In the genomic region with DNA sequence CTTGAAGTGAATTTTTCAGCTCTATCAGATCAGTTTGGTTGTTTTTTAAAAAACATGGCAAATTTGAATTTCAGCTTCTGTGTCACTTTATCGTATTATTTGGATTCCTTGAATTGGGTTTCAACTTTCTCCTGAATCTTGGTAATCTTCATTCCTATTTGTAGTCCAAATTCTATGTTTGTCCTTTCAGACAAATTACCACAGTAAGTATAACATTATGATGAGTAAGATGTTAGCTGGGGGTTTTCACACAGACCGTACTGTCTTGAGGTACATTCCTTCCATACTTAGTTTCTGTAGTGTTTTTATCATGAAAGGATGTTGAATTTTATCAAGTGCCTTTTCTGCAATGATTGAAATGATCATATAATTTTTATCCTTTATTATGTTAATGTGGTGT, we compare ENCODE assay signal across 36 cellular contexts. TPM values are rescaled to one million over a fixed set of nuclear protein-coding genes. Genes with fewer than 3 reads are reported as not detected.
DNase-seq lines count a peak whose midpoint lies in the region; TF ChIP-seq lines count a peak whose summit lies in the region.
"Had no signal": no experiment of that assay in that cellular context is flagged by ENCODE, and none has a peak within 500 bp of the region (broad histone marks: within the 10 kb centered on the region; RNA-seq: fewer than 3 reads in every experiment).

No MANE protein-coding gene starts in this region.

- H3K4me2 ChIP-seq in mesenchymal stem cell (ENCODE audit: low read length, poor library complexity, severe bottlenecking) = no peak overlapping the region
- H3K4me2 ChIP-seq: KMS-11 had no signal

- no peak overlapping the region for H3K4me3 ChIP-seq in choroid plexus epithelial cell (ENCODE audit: low read depth, low read length)
- no peak overlapping the region for H3K4me3 ChIP-seq in mesenchymal stem cell (ENCODE audit: insufficient read depth in 1 of 2, low read depth in 1 of 2, low read length in 2 of 2)
- H3K4me3 ChIP-seq: gastrocnemius medialis, testis, uterus had no signal

- no peak overlapping the region for H2BK5ac ChIP-seq in mesenchymal stem cell (ENCODE audit: low read depth, low read length, poor library complexity, severe bottlenecking)

- no peak overlapping the region for H4K8ac ChIP-seq in mesenchymal stem cell (ENCODE audit: low read length)

- no peak overlapping the region for H2BK12ac ChIP-seq in mesenchymal stem cell (ENCODE audit: low read length in 2 of 2)

- H2BK15ac ChIP-seq in mesenchymal stem cell (ENCODE audit: low read depth, poor library complexity, severe bottlenecking) = no peak overlapping the region

- WGBS in mesenchymal stem cell = no CpG with 5 or more reads among the region's 2 CpGs

- H3K79me1 ChIP-seq in mesenchymal stem cell (replicated peaks; ENCODE audit: low read length, poor library complexity, severe bottlenecking) = no peaks in the 10 kb centered on the region

- no peak overlapping the region for H3K23ac ChIP-seq in mesenchymal stem cell (ENCODE audit: low read length in 2 of 2)

- H3K18ac ChIP-seq in mesenchymal stem cell (ENCODE audit: low read depth in 1 of 2, low read length in 2 of 2) = no peak overlapping the region

- H3K14ac ChIP-seq in mesenchymal stem cell (ENCODE audit: low read length in 2 of 2) = no peak overlapping the region

- H2BK120ac ChIP-seq in mesenchymal stem cell (ENCODE audit: low read depth, low read length) = no peak overlapping the region

- H3K27ac ChIP-seq in mesenchymal stem cell (ENCODE audit: low read length, poor library complexity, severe bottlenecking) = no peak overlapping the region
- H3K27ac ChIP-seq: gastrocnemius medialis, KMS-11, parathyroid adenoma, RWPE1, testis, uterus had no signal

- DNase-seq in AG20443 (ENCODE audit: low spot score) = peak; percentile 19
- peak; percentile 65 for DNase-seq in LHCN-M2 (ENCODE audit: low read depth)
- peak; percentile 73 for DNase-seq in choroid plexus epithelial cell (ENCODE audit: low read depth)
- DNase-seq in mesenchymal stem cell = peak; percentile 9
- no peak for DNase-seq in islet precursor cell
- no peak for DNase-seq in NCI-H345 treated with DMSO at 0.1 percent for 48 hours (lab: John Stamatoyannopoulos, UW; ENCODE audit: unreplicated experiment)
- DNase-seq in iPS-NIHi7 (ENCODE audit: extremely low spot score) = no peak
- no peak for DNase-seq in activated gamma-delta T cell treated with Interleukin-2 at 50 U/mL for 16 hours
- DNase-seq: activated CD4-positive, alpha-beta T cell treated with anti-CD3 and anti-CD28 coated beads for 1 hour; activated CD8-positive, alpha-beta memory T cell treated with anti-CD3 and anti-CD28 coated beads for 24 hours; activated naive CD4-positive, alpha-beta T cell; activated T-cell treated with anti-CD3 and anti-CD28 coated beads, Interleukin-2, amount 50 U/mL, for 4 hours; amniotic stem cell; CD4-positive, alpha-beta T cell; dermis blood vessel endothelial cell; gastrocnemius medialis; GDM1; hypothalamus; MV-4-11; NCI-H1694 treated with DMSO at 0.1 percent for 48 hours; NCI-H2171; NCI-H69; right cardiac atrium; stimulated activated CD4-positive, alpha-beta T cell treated with anti-CD3 and anti-CD28 coated beads, Interleukin-12 subunit alpha, Interleukin-12 subunit beta, amount 100 ng/mL, for 4 hours; stimulated activated CD4-positive, alpha-beta T cell treated with anti-CD3 and anti-CD28 coated beads, Interleukin-4, amount 100 ng/mL, for 24 hours; stimulated activated naive CD4-positive, alpha-beta T cell treated with Interleukin-2 at 50 U/mL for 16 hours; testis; uterus had no signal

- TF ChIP-seq CTCF in choroid plexus epithelial cell (conservative IDR thresholded peaks at IDR 0.05; ENCODE audit: low read depth, low read length) = no peak

- H3K4ac ChIP-seq in mesenchymal stem cell (ENCODE audit: low read depth in 1 of 2, low read length in 2 of 2) = no peak overlapping the region

- H4K91ac ChIP-seq in mesenchymal stem cell (ENCODE audit: low read length) = no peak overlapping the region

- no peaks in the 10 kb centered on the region for H3K4me1 ChIP-seq in mesenchymal stem cell (ENCODE audit: control insufficient read depth, insufficient read depth, low read depth, low read length)
- H3K4me1 ChIP-seq: gastrocnemius medialis, parathyroid adenoma, testis, uterus had no signal

- no peak overlapping the region for H3K9ac ChIP-seq in mesenchymal stem cell (ENCODE audit: low read length)
- H3K9ac ChIP-seq: KMS-11, parathyroid adenoma had no signal

- no peak overlapping the region for H2AFZ ChIP-seq in mesenchymal stem cell (ENCODE audit: low read depth, low read length)
- H2AFZ ChIP-seq: parathyroid adenoma had no signal

- H3K36me3 ChIP-seq in mesenchymal stem cell (ENCODE audit: control insufficient read depth in 1 of 2, insufficient read depth in 2 of 2, low read depth in 1 of 2, low read length in 2 of 2) = no peaks in the 10 kb centered on the region
- H3K36me3 ChIP-seq: gastrocnemius medialis, uterus had no signal

- H3K27me3 ChIP-seq in mesenchymal stem cell (ENCODE audit: control insufficient read depth in 1 of 2, insufficient read depth in 1 of 2, low read length in 2 of 2) = no peaks in the 10 kb centered on the region
- H3K27me3 ChIP-seq: gastrocnemius medialis, testis, uterus had no signal

- H3K9me3 ChIP-seq in mesenchymal stem cell (ENCODE audit: control insufficient read depth, low read length) = peaks cover 38% of the 10 kb centered on the region
- H3K9me3 ChIP-seq: gastrocnemius medialis, testis, uterus had no signal

- H2AK5ac ChIP-seq in mesenchymal stem cell (ENCODE audit: low read length, severe bottlenecking) = no peak overlapping the region

RNA-seq across cellular contexts. Expression of a gene that starts 28.0 kb away (rescaled TPM):
- not detected in 2 replicates for total RNA-seq in LHCN-M2 (2014; rRNA removed)
- not detected for polyA plus RNA-seq in LHCN-M2 (2012)
- polyA plus RNA-seq in mesenchymal stem cell (2013, experiment 1 of 2) = not detected
- not detected for polyA plus RNA-seq in mesenchymal stem cell (2013, experiment 2 of 2)
- total RNA-seq: activated T-cell treated with anti-CD3 and anti-CD28 coated beads, Interleukin-2, amount 50 U/mL, for 4 hours; cardiac septum; CD4-positive, alpha-beta T cell; dermis blood vessel endothelial cell; gastrocnemius medialis; H1; liver; mononuclear cell; right cardiac atrium; T-helper 1 cell treated with Interleukin-12 subunit alpha and Interleukin-12 subunit beta and Interleukin-4 antibody, amounts not matched to agents 30 ng/mL and 1 ng/mL, for 36 hours; testis; uterus had no signal
- polyA plus RNA-seq: H1, liver, right cardiac atrium had no signal

Comparison
In these comparisons a context has a peak if more than half of its experiments do, and no peak if none do; other contexts are left out.
1. DNase-seq: peak in AG20443 (single experiment), LHCN-M2 (single experiment), choroid plexus epithelial cell (single experiment) and mesenchymal stem cell (single experiment); none in islet precursor cell (single experiment), NCI-H345 treated with DMSO at 0.1 percent for 48 hours (single experiment), iPS-NIHi7 (single experiment) and activated gamma-delta T cell treated with Interleukin-2 at 50 U/mL for 16 hours (single experiment).